In genomic region chr2:58081000-58081399, GRCh38 we compare ENCODE assay signal across 1 cellular context.
TF ChIP-seq lines count a peak whose summit lies in the region.

No MANE protein-coding gene starts in this region.

TF ChIP-seq in GM12878, 131 proteins besides CTCF, POLR2A, EP300 and RAD21:
- no peak for TF ChIP-seq HSF1 (IDR thresholded peaks at IDR 0.05; ENCODE audit: low read depth, low read length)
- no peak for TF ChIP-seq REST (IDR thresholded peaks at IDR 0.05; ENCODE audit: low read depth, low read length)
- no peak for TF ChIP-seq USF2 (IDR thresholded peaks at IDR 0.05; ENCODE audit: borderline replicate concordance, low read depth, low read length)
- TF ChIP-seq MTA2 (IDR thresholded peaks at IDR 0.05; ENCODE audit: low read depth) = no peak
TF ChIP-seq in GM12878: peak in this region for 0.
